Comparison of ENCODE assay signal across 14 cellular contexts in the genomic region with DNA sequence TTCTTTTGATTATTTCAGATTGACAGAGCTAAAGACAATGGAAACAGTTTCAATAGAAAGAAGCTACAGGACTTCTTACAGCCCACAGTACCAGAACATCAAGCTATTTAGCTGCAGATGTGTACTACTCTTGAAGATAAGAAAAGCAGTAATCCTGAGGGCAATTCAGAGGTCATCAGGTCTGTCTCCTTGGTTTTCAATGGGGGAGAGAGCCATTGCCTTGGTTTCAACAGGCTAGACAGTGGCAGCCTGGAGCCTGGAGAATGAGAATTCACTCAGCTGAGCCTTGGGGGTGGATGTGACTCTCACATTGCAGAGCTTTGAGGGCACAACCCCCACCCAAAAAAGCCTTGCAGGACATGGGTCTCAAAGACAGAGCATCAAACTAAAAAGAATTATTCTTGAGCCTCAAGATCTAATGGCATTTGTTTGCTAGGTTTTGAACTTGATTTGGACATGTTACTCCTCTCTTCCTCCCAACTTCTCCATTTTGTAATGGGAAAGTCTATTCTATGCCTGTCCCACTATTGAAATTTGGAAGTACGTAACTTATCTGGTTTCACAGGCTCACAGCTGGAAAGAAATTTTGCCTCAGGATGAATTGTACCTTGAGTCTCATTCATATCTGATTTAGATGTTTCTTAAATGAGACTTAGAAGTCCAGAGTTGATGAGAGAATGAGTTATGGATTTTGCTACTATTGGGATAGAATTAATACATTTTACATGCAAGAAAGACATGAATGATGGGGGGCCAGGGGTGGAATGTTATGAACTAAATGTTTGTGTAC. TPM values are rescaled to one million over a fixed set of nuclear protein-coding genes. Genes with fewer than 3 reads are reported as not detected.
DNase-seq lines count a peak whose midpoint lies in the region; ATAC-seq and TF ChIP-seq lines count a peak whose summit lies in the region.
"Had no signal": no experiment of that assay in that cellular context is flagged by ENCODE, and none has a peak within 500 bp of the region (broad histone marks: within the 10 kb centered on the region; RNA-seq: fewer than 3 reads in every experiment).

No MANE protein-coding gene starts in this region.

- no peak overlapping the region for H3K4me3 Mint-ChIP-seq in CD14-positive monocyte
- H3K4me3 Mint-ChIP-seq: activated CD4-positive, alpha-beta T cell treated with anti-CD3 and anti-CD28 coated beads for 36 hours had no signal

- peak overlapping the region; percentile 50 for H4K91ac ChIP-seq in trophoblast cell (ENCODE audit: low read depth, low read length)

- H3K9ac ChIP-seq in trophoblast cell (ENCODE audit: low read length), result no peak overlapping the region

- no peaks in the 10 kb centered on the region for H3K79me2 ChIP-seq in trophoblast cell (ENCODE audit: control insufficient read depth, insufficient read depth, low read length, poor library complexity)

- H3K27ac Mint-ChIP-seq in CD14-positive monocyte, result peak overlapping the region in 6 of 7 donors; percentile 79 to 91 (median 84)
- H3K27ac Mint-ChIP-seq: activated CD4-positive, alpha-beta T cell treated with anti-CD3 and anti-CD28 coated beads for 36 hours had no signal

- peak overlapping the region; percentile 90 for H3K27ac ChIP-seq in RWPE2 (ENCODE audit: poor library complexity, severe bottlenecking)
- peak overlapping the region; percentile 74 to 75 for H3K27ac ChIP-seq in esophagus (ENCODE audit: low read depth in 2 of 2, low read length in 1 of 2)
- H3K27ac ChIP-seq in trophoblast cell (ENCODE audit: low read depth, low read length), result peak overlapping the region; percentile 92
- H3K27ac ChIP-seq: lower lobe of right lung, ovary had no signal

- peaks cover 27% of the 10 kb centered on the region for H3K4me1 Mint-ChIP-seq in CD14-positive monocyte

- peak overlapping the region; percentile 61 for H3K14ac ChIP-seq in trophoblast cell (ENCODE audit: low read length)

- H3K27me3 ChIP-seq in RWPE2 (ENCODE audit: insufficient read depth, poor library complexity, severe bottlenecking) (no peaks in the 10 kb centered on the region), esophagus (ENCODE audit: control insufficient read depth in 1 of 2, insufficient read depth in 2 of 2, low read length in 2 of 2) (no peaks in the 10 kb centered on the region), trophoblast cell (ENCODE audit: insufficient read depth, low read length) (no peaks in the 10 kb centered on the region)
- H3K27me3 ChIP-seq: ovary had no signal

- H3K27me3 Mint-ChIP-seq in CD14-positive monocyte (ENCODE audit: low read depth in 3 of 3), result no peaks in the 10 kb centered on the region
- H3K27me3 Mint-ChIP-seq: activated CD4-positive, alpha-beta T cell treated with anti-CD3 and anti-CD28 coated beads for 36 hours had no signal

- H3K9me3 ChIP-seq in RWPE2 (ENCODE audit: severe bottlenecking) (no peaks in the 10 kb centered on the region), esophagus (ENCODE audit: control insufficient read depth in 2 of 2, insufficient read depth in 1 of 2, low read depth in 1 of 2, low read length in 1 of 2) (no peaks in the 10 kb centered on the region), trophoblast cell (ENCODE audit: insufficient read depth, low read depth, low read length) (no peaks in the 10 kb centered on the region)
- H3K9me3 ChIP-seq: lower lobe of right lung, ovary had no signal

- ATAC-seq in RWPE2 (ENCODE audit: low read depth) (no peak), HG03520 (IDR thresholded peaks at IDR 0.05; ENCODE audit: unreplicated experiment) (no peak)
- ATAC-seq: activated CD4-positive, alpha-beta T cell treated with anti-CD3 and anti-CD28 coated beads for 36 hours; GM12878 had no signal

- peaks cover 0 to 3% (median 1%) of the 10 kb centered on the region in 7 donors for H3K9me3 Mint-ChIP-seq in CD14-positive monocyte

- H2BK120ac ChIP-seq in trophoblast cell (ENCODE audit: insufficient read depth, low read length, poor library complexity), result peak overlapping the region; percentile 88

- peak overlapping the region; percentile 5 for H3K18ac ChIP-seq in trophoblast cell (ENCODE audit: low read length)

- no peak for DNase-seq in CD14-positive monocyte (ENCODE audit: low spot score)
- no peak for DNase-seq in RWPE2 (ENCODE audit: low spot score)
- peak; percentile 74 to 97 for DNase-seq in trophoblast cell
- DNase-seq in C1 segment of cervical spinal cord (lab: John Stamatoyannopoulos, UW), result no peak
- no peak for DNase-seq in DMS 273 (lab: John Stamatoyannopoulos, UW; ENCODE audit: unreplicated experiment)
- no peak for DNase-seq in NCI-H524 treated with DMSO at 0.1 percent for 48 hours (lab: John Stamatoyannopoulos, UW)
- DNase-seq: activated CD4-positive, alpha-beta T cell treated with anti-CD3 and anti-CD28 coated beads for 36 hours; aorta; DND-41; lower lobe of right lung; ovary had no signal

- 90 to 97% methylated on average over 1 of the region's 1 CpG for WGBS in esophagus, 2 donors
- WGBS in trophoblast cell (ENCODE audit: extremely low coverage, insufficient coverage, insufficient read length), result no CpG with 5 or more reads among the region's 1 CpG

- peak overlapping the region; percentile 2 for H4K8ac ChIP-seq in trophoblast cell (ENCODE audit: low read depth, low read length)

- peak overlapping the region; percentile 93 for H2BK5ac ChIP-seq in trophoblast cell (ENCODE audit: low read depth, low read length, poor library complexity)

- H3K4me1 ChIP-seq in RWPE2 (ENCODE audit: insufficient read depth, poor library complexity, severe bottlenecking), result peaks cover 49% of the 10 kb centered on the region
- H3K4me1 ChIP-seq in esophagus (ENCODE audit: control insufficient read depth in 2 of 2, insufficient read depth in 2 of 2, low read length in 1 of 2), result peaks cover 0 to 4% of the 10 kb centered on the region in 2 donors
- peaks cover 10 to 14% of the 10 kb centered on the region in 2 experiments for H3K4me1 ChIP-seq in trophoblast cell (ENCODE audit: control insufficient read depth in 1 of 2, insufficient read depth in 2 of 2, low read length in 2 of 2)

- H4K12ac ChIP-seq in trophoblast cell (ENCODE audit: low read depth, low read length), result no peak overlapping the region

- H3K4me3 ChIP-seq in RWPE2 (ENCODE audit: severe bottlenecking) (no peak overlapping the region), esophagus (ENCODE audit: low read depth in 1 of 2, low read length in 2 of 2) (no peak overlapping the region), trophoblast cell (ENCODE audit: low read depth, low read length) (no peak overlapping the region)
- H3K4me3 ChIP-seq: GM12878, lower lobe of right lung, ovary had no signal

- H3K79me1 ChIP-seq in trophoblast cell (ENCODE audit: low read length), result peaks cover 21% of the 10 kb centered on the region

- intact Hi-C loops in CD14-positive monocyte (cut with micrococcal nuclease), result loop anchor here in 1 of 2 donors (10.0 kb wide), 1 partner anchor 47 kb away; no protein-coding TSS in a partner anchor

- H2BK12ac ChIP-seq in trophoblast cell (ENCODE audit: low read length), result peak overlapping the region; percentile 25

- H2AFZ ChIP-seq in trophoblast cell (ENCODE audit: insufficient read depth, low read length, poor library complexity), result no peak overlapping the region

- H3K36me3 ChIP-seq in RWPE2 (ENCODE audit: low read depth), result no peaks in the 10 kb centered on the region
- peaks cover 0 to 3% of the 10 kb centered on the region in 2 donors for H3K36me3 ChIP-seq in esophagus (ENCODE audit: control insufficient read depth in 2 of 2, insufficient read depth in 2 of 2, low read length in 1 of 2)
- H3K36me3 ChIP-seq in trophoblast cell (ENCODE audit: control insufficient read depth in 1 of 2, insufficient read depth in 2 of 2, low read length in 2 of 2), result no peaks in the 10 kb centered on the region
- H3K36me3 ChIP-seq: lower lobe of right lung, ovary had no signal

- H3K4me2 ChIP-seq in trophoblast cell (ENCODE audit: low read length), result no peak overlapping the region

- H2AK5ac ChIP-seq in trophoblast cell (ENCODE audit: low read length), result no peak overlapping the region

- no peak overlapping the region for H3K23ac ChIP-seq in trophoblast cell (ENCODE audit: low read length)

- peaks cover 15 to 20% of the 10 kb centered on the region in 2 donors for H3K36me3 Mint-ChIP-seq in CD14-positive monocyte

- H3K4ac ChIP-seq in trophoblast cell (ENCODE audit: low read depth, low read length), result no peak overlapping the region

- no peak for TF ChIP-seq CTCF in CD14-positive monocyte (IDR thresholded peaks at IDR 0.05)
- no peak for TF ChIP-seq CTCF in RWPE2 (IDR thresholded peaks at IDR 0.05; ENCODE audit: poor library complexity, severe bottlenecking)

RNA-seq across cellular contexts. Expression of a gene that starts 36.9 kb away (rescaled TPM):
- 100 to 1,000 TPM; 127 to 221 TPM for polyA plus RNA-seq in CD14-positive monocyte
- polyA plus RNA-seq in esophagus, result 10 to 100 TPM; 35.0 to 37.4 TPM
- polyA plus RNA-seq in trophoblast cell (2013), result 57.9 and 58.5 TPM in 2 replicates

RNA-seq across cellular contexts. Expression of a gene that starts 38.2 kb away (rescaled TPM):
- polyA plus RNA-seq in CD14-positive monocyte (not detected), esophagus (not detected)
- polyA plus RNA-seq in trophoblast cell (2013), result 0.14 TPM in 1 of 2 replicates, not detected in the other
- polyA plus RNA-seq: aorta, GM12878, ovary had no signal

Comparison
In these comparisons a context has a peak if more than half of its experiments do, and no peak if none do; other contexts are left out.
1. DNase-seq: peak in trophoblast cell (2 of 2); none in CD14-positive monocyte (single experiment), RWPE2 (single experiment), C1 segment of cervical spinal cord (0 of 14), DMS 273 (single experiment) and NCI-H524 treated with DMSO at 0.1 percent for 48 hours (single experiment).
2. Peak in every context shown above with its lines, with median percentiles within 50 percentile points of each other: H3K27ac ChIP-seq.